Comparison of ENCODE assay signal across 8 cellular contexts in the genomic region with DNA sequence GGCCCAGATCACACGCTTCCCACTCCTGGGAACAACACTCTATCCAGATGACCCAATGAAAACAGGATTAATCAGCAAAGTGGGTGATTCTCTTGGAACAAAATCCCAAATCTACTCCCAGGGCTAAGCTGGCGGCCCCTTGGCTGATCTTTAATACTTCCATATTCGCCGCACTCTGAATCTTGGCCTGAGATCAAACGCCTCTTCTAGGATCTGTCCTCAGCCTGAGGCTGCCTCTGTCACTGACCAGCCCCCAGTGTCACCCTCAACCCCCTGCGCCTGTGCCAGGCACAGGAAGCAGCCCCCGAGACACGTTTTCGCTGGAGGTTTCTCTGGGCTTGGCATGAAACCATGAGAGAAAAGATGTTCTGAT. TPM values are rescaled to one million over a fixed set of nuclear protein-coding genes. Genes with fewer than 3 reads are reported as not detected.
A peak's percentile ranks its signal among the peaks of the same experiment; 100 is the strongest.
DNase-seq lines count a peak whose midpoint lies in the region; ATAC-seq and TF ChIP-seq lines count a peak whose summit lies in the region.
"Had no signal": no experiment of that assay in that cellular context is flagged by ENCODE, and none has a peak within 500 bp of the region (broad histone marks: within the 10 kb centered on the region; RNA-seq: fewer than 3 reads in every experiment).

No MANE protein-coding gene starts in this region.

- TF ChIP-seq POLR2A in testis (IDR thresholded peaks at IDR 0.05) = no peak

- POLR2A ChIA-PET in activated CD4-positive, alpha-beta T cell treated with anti-CD3 and anti-CD28 coated beads, Interleukin-2, amount 10 ng/mL, durations not matched to agents 7 days and 5 days (lab: Charles Lee) = interaction anchor here (0.5 kb wide), 1 partner anchor 548 kb away, joined by 5 read pairs; no protein-coding TSS in a partner anchor

- peak; percentile 57 for DNase-seq in WERI-Rb-1
- peak; percentile 39 for DNase-seq in left cardiac atrium
- DNase-seq in testis = no peak
- DNase-seq in activated CD4-positive, alpha-beta T cell treated with anti-CD3 and anti-CD28 coated beads, Interleukin-2, amount 10 ng/mL, durations not matched to agents 7 days and 5 days = no peak
- DNase-seq in stimulated activated CD4-positive, alpha-beta T cell treated with anti-CD3 and anti-CD28 coated beads, Interleukin-4, amount 100 ng/mL, for 4 hours = no peak
- DNase-seq: NK-92 treated with Interleukin-12 subunit alpha and Interleukin-12 subunit beta, amount 100 ng/mL, for 24 hours had no signal

- no peak overlapping the region for H3K27ac Mint-ChIP-seq in activated CD4-positive, alpha-beta T cell treated with anti-CD3 and anti-CD28 coated beads, Interleukin-2, amount 10 ng/mL, durations not matched to agents 7 days and 5 days

- intact Hi-C loops in left cardiac atrium (cut with DNase I) (no loop called here), testis (cut with DNase I; ENCODE audit: low total_unique reads) (no loop called here)

- H3K27me3 Mint-ChIP-seq in activated CD4-positive, alpha-beta T cell treated with anti-CD3 and anti-CD28 coated beads, Interleukin-2, amount 10 ng/mL, durations not matched to agents 7 days and 5 days = no peaks in the 10 kb centered on the region

- H3K4me3 ChIP-seq in WERI-Rb-1 (ENCODE audit: low read depth, low read length) = no peak overlapping the region
- H3K4me3 ChIP-seq in testis = no peak overlapping the region

- H3K9me3 Mint-ChIP-seq in activated CD4-positive, alpha-beta T cell treated with anti-CD3 and anti-CD28 coated beads, Interleukin-2, amount 10 ng/mL, durations not matched to agents 7 days and 5 days = no peaks in the 10 kb centered on the region

- CTCF ChIA-PET in activated CD4-positive, alpha-beta T cell treated with anti-CD3 and anti-CD28 coated beads, Interleukin-2, amount 10 ng/mL, durations not matched to agents 7 days and 5 days (lab: Charles Lee) = interaction anchor here (1.3 to 5.8 kb wide), 4 partner anchors 8 to 74 kb away, joined by 4 to 38 read pairs (median 10); a partner anchor contains a TSS

- H3K27ac ChIP-seq in WERI-Rb-1 (peak overlapping the region; percentile 58), testis (peak overlapping the region; percentile 74 to 82)

- no peaks in the 10 kb centered on the region for H3K36me3 Mint-ChIP-seq in activated CD4-positive, alpha-beta T cell treated with anti-CD3 and anti-CD28 coated beads, Interleukin-2, amount 10 ng/mL, durations not matched to agents 7 days and 5 days (ENCODE audit: low read depth)

- peaks cover 8% of the 10 kb centered on the region for H3K4me1 Mint-ChIP-seq in activated CD4-positive, alpha-beta T cell treated with anti-CD3 and anti-CD28 coated beads, Interleukin-2, amount 10 ng/mL, durations not matched to agents 7 days and 5 days

- peaks cover 47% of the 10 kb centered on the region for H3K4me1 ChIP-seq in testis

- no peak overlapping the region for H3K4me3 Mint-ChIP-seq in activated CD4-positive, alpha-beta T cell treated with anti-CD3 and anti-CD28 coated beads, Interleukin-2, amount 10 ng/mL, durations not matched to agents 7 days and 5 days

- ATAC-seq in left cardiac atrium = peak; percentile 9 to 45
- no peak for ATAC-seq in HG03442 (IDR thresholded peaks at IDR 0.05; ENCODE audit: unreplicated experiment)

- H3K36me3 ChIP-seq in WERI-Rb-1 (peaks cover 45% of the 10 kb centered on the region), testis (ENCODE audit: low read depth, missing control alignments) (no peaks in the 10 kb centered on the region)

- H3K27me3 ChIP-seq in WERI-Rb-1 (ENCODE audit: insufficient read depth, low read depth, severe bottlenecking) (no peaks in the 10 kb centered on the region), testis (no peaks in the 10 kb centered on the region)

- TF ChIP-seq CTCF in WERI-Rb-1 (IDR thresholded peaks at IDR 0.05; ENCODE audit: low read depth, low read length) (no peak), testis (IDR thresholded peaks at IDR 0.05) (no peak)

- H3K9me3 ChIP-seq in WERI-Rb-1 (ENCODE audit: severe bottlenecking) (no peaks in the 10 kb centered on the region), testis (no peaks in the 10 kb centered on the region)

- 53 to 54% methylated on average over 9 of the region's 9 CpGs for WGBS in testis, 2 donors

RNA-seq across cellular contexts. Expression of a gene that starts 2.4 kb away (rescaled TPM):
- total RNA-seq in left cardiac atrium (under 1 TPM; 0.91 to 0.97 TPM), testis (10 to 100 TPM; 40.1 to 67.2 TPM)
- polyA plus RNA-seq in testis (ENCODE audit: insufficient read depth, low read depth, low replicate concordance) = 19.4 TPM
- not detected for total RNA-seq in activated CD4-positive, alpha-beta T cell treated with anti-CD3 and anti-CD28 coated beads, Interleukin-2, amount 10 ng/mL, durations not matched to agents 7 days and 5 days
- total RNA-seq: mononuclear cell had no signal

RNA-seq across cellular contexts. Expression of a gene that starts 8.2 kb away (rescaled TPM):
- total RNA-seq in left cardiac atrium (10 to 100 TPM in 1 of 2 donors, 1 to 10 TPM in 1; 9.6 to 13.9 TPM), testis (10 to 100 TPM; 72.5 to 88.6 TPM)
- 51.9 TPM for polyA plus RNA-seq in testis (ENCODE audit: insufficient read depth, low read depth, low replicate concordance)
- total RNA-seq in activated CD4-positive, alpha-beta T cell treated with anti-CD3 and anti-CD28 coated beads, Interleukin-2, amount 10 ng/mL, durations not matched to agents 7 days and 5 days = 10 to 100 TPM; 18.6 to 19.1 TPM

RNA-seq across cellular contexts. Expression of a gene that starts 13.7 kb away (rescaled TPM):
- total RNA-seq in left cardiac atrium = 10 to 100 TPM in 1 of 2 donors, 1 to 10 TPM in 1; 9.7 to 13.6 TPM
- 1 to 10 TPM in 1 of 2 donors, not detected in 1; 2.2 TPM for total RNA-seq in testis
- polyA plus RNA-seq in testis (ENCODE audit: insufficient read depth, low read depth, low replicate concordance) = 1.2 TPM
- 1 to 10 TPM in 1 of 2 experiments, under 1 TPM in 1; 0.79 to 1.4 TPM for total RNA-seq in activated CD4-positive, alpha-beta T cell treated with anti-CD3 and anti-CD28 coated beads, Interleukin-2, amount 10 ng/mL, durations not matched to agents 7 days and 5 days

RNA-seq across cellular contexts. Expression of a gene that starts 15.1 kb away (rescaled TPM):
- 10 to 100 TPM; 70.6 to 73.8 TPM for total RNA-seq in left cardiac atrium
- total RNA-seq in testis = 10 to 100 TPM; 68.0 to 71.2 TPM
- 33.8 TPM for polyA plus RNA-seq in testis (ENCODE audit: insufficient read depth, low read depth, low replicate concordance)
- total RNA-seq in activated CD4-positive, alpha-beta T cell treated with anti-CD3 and anti-CD28 coated beads, Interleukin-2, amount 10 ng/mL, durations not matched to agents 7 days and 5 days = 10 to 100 TPM; 44.0 to 59.9 TPM

RNA-seq across cellular contexts. Expression of a gene that starts 24.6 kb away (rescaled TPM):
- total RNA-seq in left cardiac atrium = 10 to 100 TPM; 24.3 to 25.8 TPM
- 10 to 100 TPM; 30.6 to 44.0 TPM for total RNA-seq in testis
- 34.8 TPM for polyA plus RNA-seq in testis (ENCODE audit: insufficient read depth, low read depth, low replicate concordance)
- total RNA-seq in activated CD4-positive, alpha-beta T cell treated with anti-CD3 and anti-CD28 coated beads, Interleukin-2, amount 10 ng/mL, durations not matched to agents 7 days and 5 days = 10 to 100 TPM; 44.1 to 45.6 TPM

Comparison
In these comparisons a context has a peak if more than half of its experiments do, and no peak if none do; other contexts are left out.
1. DNase-seq: peak in WERI-Rb-1 (single experiment) and left cardiac atrium (single experiment); none in testis (single experiment), activated CD4-positive, alpha-beta T cell treated with anti-CD3 and anti-CD28 coated beads, Interleukin-2, amount 10 ng/mL, durations not matched to agents 7 days and 5 days (single experiment) and stimulated activated CD4-positive, alpha-beta T cell treated with anti-CD3 and anti-CD28 coated beads, Interleukin-4, amount 100 ng/mL, for 4 hours (0 of 2).
2. RNA of a gene that starts 2.4 kb away (total RNA-seq): 40.1 to 67.2 TPM in testis; 0.91 to 0.97 TPM in left cardiac atrium and not detected in activated CD4-positive, alpha-beta T cell treated with anti-CD3 and anti-CD28 coated beads, Interleukin-2, amount 10 ng/mL, durations not matched to agents 7 days and 5 days; every median in the first group is over 10 times any median in the second.